20 cellular contexts compared by ENCODE assay signal in the genomic region with DNA sequence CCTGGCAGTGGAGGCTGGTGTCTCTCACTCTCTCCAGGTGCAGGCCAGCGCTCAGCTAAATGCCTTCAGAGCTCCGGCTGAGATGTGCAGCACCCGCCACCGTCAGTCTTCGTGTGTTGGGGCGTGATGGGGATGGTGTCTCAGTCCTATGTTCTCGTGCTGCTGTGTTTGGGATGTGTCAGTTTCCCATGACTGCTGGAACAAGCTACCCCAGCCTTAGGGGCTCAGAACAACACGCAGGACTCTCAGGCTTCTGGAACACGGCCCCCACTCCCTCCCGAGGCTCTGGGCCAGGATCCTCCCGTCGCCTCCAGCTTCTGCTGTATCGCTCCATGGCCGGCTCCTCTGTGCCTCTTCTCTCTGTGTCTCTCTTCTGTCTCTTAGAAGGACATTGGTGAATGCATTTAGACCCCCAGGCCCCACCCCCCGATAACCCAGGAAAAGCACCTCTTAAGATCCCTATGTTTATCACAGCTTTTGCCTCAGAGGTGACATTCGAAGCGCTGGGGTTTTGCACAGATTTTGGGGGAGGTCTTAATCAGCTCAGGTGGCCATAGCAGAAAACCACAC.
"Had no signal": no experiment of that assay in that cellular context is flagged by ENCODE, and none has a peak within 500 bp of the region (broad histone marks: within the 10 kb centered on the region; RNA-seq: fewer than 3 reads in every experiment).

No MANE protein-coding gene starts in this region.

- H3K4me3 ChIP-seq: hepatocyte, mucosa of descending colon, smooth muscle cell, thoracic aorta, upper lobe of left lung had no signal

- H3K4me1 ChIP-seq: upper lobe of left lung had no signal

- H3K27ac ChIP-seq: hepatocyte, thoracic aorta, upper lobe of left lung had no signal

- DNase-seq: activated CD4-positive, alpha-beta T cell treated with anti-CD3 and anti-CD28 coated beads for 1 hour; activated gamma-delta T cell; activated naive CD4-positive, alpha-beta T cell treated with anti-CD3 and anti-CD28 coated beads, Interleukin-2, amount 50 U/mL, for 16 hours; activated T-cell treated with anti-CD3 and anti-CD28 coated beads, Interleukin-2, amount 50 U/mL, for 72 hours; dermis blood vessel endothelial cell; effector CD8-positive, alpha-beta T cell; foreskin melanocyte; glutamatergic neuron; immature natural killer cell; nephron progenitor cell; nucleus accumbens; stimulated activated CD4-positive, alpha-beta T cell treated with anti-CD3 and anti-CD28 coated beads, Interleukin-2, amount 100 ng/mL, for 48 hours; stimulated activated naive CD4-positive, alpha-beta T cell; T-helper 9 cell had no signal

- H3K9me3 ChIP-seq: mucosa of descending colon, thoracic aorta, upper lobe of left lung had no signal

- H3K36me3 ChIP-seq: thoracic aorta, upper lobe of left lung had no signal

- H3K27me3 ChIP-seq: upper lobe of left lung had no signal

- ATAC-seq: activated T-cell treated with anti-CD3 and anti-CD28 coated beads, Interleukin-2, amount 50 U/mL, for 72 hours; mucosa of descending colon; sciatic nerve had no signal

- H2AFZ ChIP-seq: hepatocyte had no signal

- H3K79me2 ChIP-seq: hepatocyte had no signal

- H3K4me2 ChIP-seq: hepatocyte, smooth muscle cell had no signal
